16 cellular contexts compared by ENCODE assay signal in the genomic region with DNA sequence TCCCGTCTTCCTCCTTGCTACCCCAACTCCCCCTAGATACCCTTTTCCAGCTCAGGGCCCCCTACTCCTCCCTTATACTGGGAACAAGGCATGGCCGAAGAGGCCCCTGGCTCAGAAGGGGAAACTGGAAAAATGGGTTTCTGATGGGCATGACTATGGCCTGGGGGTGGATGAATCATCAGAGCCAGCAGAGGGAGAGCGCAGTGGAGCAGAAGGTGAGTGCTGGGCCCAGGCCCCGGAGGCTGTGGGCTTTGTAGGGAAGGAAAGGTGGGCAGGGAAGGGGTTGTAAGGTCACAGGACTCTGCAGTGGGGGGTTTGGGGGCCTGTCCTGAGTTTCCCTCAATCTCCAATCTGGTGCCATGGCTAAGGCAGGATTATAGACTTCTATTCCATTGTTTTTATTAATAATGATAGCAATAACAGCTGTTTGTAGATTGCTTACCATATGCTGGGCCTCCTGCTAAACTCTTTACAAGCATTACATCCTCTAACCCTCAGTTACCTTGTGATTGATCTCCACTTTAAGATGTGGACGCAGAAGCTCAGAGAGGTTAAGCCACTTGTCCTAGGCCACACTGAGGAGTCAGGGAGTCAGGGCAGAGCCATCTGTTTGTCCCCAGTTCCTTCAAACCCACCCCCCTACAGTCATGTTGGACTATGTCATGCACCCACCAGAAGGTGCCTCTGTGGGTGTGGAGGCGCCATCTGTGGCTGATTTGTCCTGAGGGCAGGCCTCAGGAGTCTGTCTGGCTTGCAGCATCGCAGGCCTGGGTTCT. TPM values are rescaled to one million over a fixed set of nuclear protein-coding genes. Genes with fewer than 3 reads are reported as not detected.
DNase-seq lines count a peak whose midpoint lies in the region; ATAC-seq, FAIRE-seq and TF ChIP-seq lines count a peak whose summit lies in the region.
"Had no signal": no experiment of that assay in that cellular context is flagged by ENCODE, and none has a peak within 500 bp of the region (broad histone marks: within the 10 kb centered on the region; RNA-seq: fewer than 3 reads in every experiment).

No MANE protein-coding gene starts in this region.

- ATAC-seq in esophagus mucosa (peak; percentile 67), GM18511 (IDR thresholded peaks at IDR 0.05; ENCODE audit: unreplicated experiment) (no peak), HG02798 (IDR thresholded peaks at IDR 0.05; ENCODE audit: poor library complexity, unreplicated experiment) (no peak)
- ATAC-seq in activated CD4-positive, alpha-beta T cell treated with anti-CD3 and anti-CD28 coated beads for 36 hours = no peak
- ATAC-seq: activated CD8-positive, alpha-beta T cell treated with anti-CD3 and anti-CD28 coated beads, Interleukin-2, amount 10 ng/mL, durations not matched to agents 7 days and 5 days; CD8-positive, alpha-beta T cell had no signal

- peak; percentile 53 for DNase-seq in H54 (ENCODE audit: insufficient read length, low spot score)
- DNase-seq in RPMI7951 (ENCODE audit: low read depth) = peak; percentile 89
- DNase-seq in prostate gland (ENCODE audit: low spot score) = peak; percentile 15
- DNase-seq in activated CD4-positive, alpha-beta T cell treated with anti-CD3 and anti-CD28 coated beads for 36 hours = no peak
- no peak for DNase-seq in activated CD8-positive, alpha-beta memory T cell treated with anti-CD3 and anti-CD28 coated beads, Interleukin-2, amount 50 U/mL, for 48 hours
- DNase-seq: activated CD8-positive, alpha-beta T cell treated with anti-CD3 and anti-CD28 coated beads, Interleukin-2, amount 10 ng/mL, durations not matched to agents 7 days and 5 days; CD8-positive, alpha-beta T cell; NCI-H1417; sigmoid colon; T-helper 2 cell had no signal

- peaks cover 9% of the 10 kb centered on the region for H3K27me3 Mint-ChIP-seq in activated CD4-positive, alpha-beta T cell treated with anti-CD3 and anti-CD28 coated beads for 36 hours

- CTCF ChIA-PET in activated CD4-positive, alpha-beta T cell treated with anti-CD3 and anti-CD28 coated beads for 36 hours (lab: Charles Lee) = no interaction called here

- H3K36me3 ChIP-seq in prostate gland = no peaks in the 10 kb centered on the region
- H3K36me3 ChIP-seq: sigmoid colon had no signal

- H3K4me1 Mint-ChIP-seq in activated CD4-positive, alpha-beta T cell treated with anti-CD3 and anti-CD28 coated beads for 36 hours = no peaks in the 10 kb centered on the region

- no peaks in the 10 kb centered on the region for H3K4me1 ChIP-seq in prostate gland (replicated peaks)
- H3K4me1 ChIP-seq: sigmoid colon had no signal

- H3K27me3 ChIP-seq in prostate gland (replicated peaks; ENCODE audit: insufficient read depth) = no peaks in the 10 kb centered on the region
- H3K27me3 ChIP-seq: sigmoid colon had no signal

- TF ChIP-seq CTCF in prostate gland (IDR thresholded peaks at IDR 0.05) = peak in 1 of 4 experiments; percentile 19

- H3K9me3 ChIP-seq in prostate gland = no peaks in the 10 kb centered on the region
- H3K9me3 ChIP-seq: sigmoid colon had no signal

- peaks cover 5% of the 10 kb centered on the region for H3K36me3 Mint-ChIP-seq in activated CD4-positive, alpha-beta T cell treated with anti-CD3 and anti-CD28 coated beads for 36 hours (ENCODE audit: low read depth)

- no peak overlapping the region for H3K4me3 ChIP-seq in prostate gland
- H3K4me3 ChIP-seq: sigmoid colon had no signal

- H3K27ac ChIP-seq in prostate gland = no peak overlapping the region
- H3K27ac ChIP-seq: HL-60, sigmoid colon had no signal

- POLR2A ChIA-PET in activated CD4-positive, alpha-beta T cell treated with anti-CD3 and anti-CD28 coated beads for 36 hours (lab: Charles Lee) = no interaction called here

- H3K4me3 Mint-ChIP-seq in activated CD4-positive, alpha-beta T cell treated with anti-CD3 and anti-CD28 coated beads for 36 hours = no peak overlapping the region
- H3K4me3 Mint-ChIP-seq: activated CD8-positive, alpha-beta T cell treated with anti-CD3 and anti-CD28 coated beads, Interleukin-2, amount 10 ng/mL, durations not matched to agents 7 days and 5 days; activated naive CD8-positive, alpha-beta T cell; CD8-positive, alpha-beta T cell had no signal

- WGBS in prostate gland = 82% methylated on average over 7 of the region's 7 CpGs

- TF ChIP-seq POLR2A in H54 (IDR thresholded peaks at IDR 0.05; ENCODE audit: low read depth, low read length) (no peak), prostate gland (IDR thresholded peaks at IDR 0.05) (no peak)

- H3K9me3 Mint-ChIP-seq in activated CD4-positive, alpha-beta T cell treated with anti-CD3 and anti-CD28 coated beads for 36 hours (ENCODE audit: low read depth) = peaks cover 16% of the 10 kb centered on the region

- intact Hi-C loops in prostate gland (cut with DNase I) = loop anchor here (5.0 to 10.0 kb wide), 3 partner anchors 75 to 255 kb away; partner anchors contain the start of gene ZSCAN20
- intact Hi-C loops in activated CD4-positive, alpha-beta T cell treated with anti-CD3 and anti-CD28 coated beads for 36 hours (cut with DNase I, micrococcal nuclease) = no loop called here

- no peak overlapping the region for H3K27ac Mint-ChIP-seq in activated CD4-positive, alpha-beta T cell treated with anti-CD3 and anti-CD28 coated beads for 36 hours
- H3K27ac Mint-ChIP-seq: activated CD8-positive, alpha-beta T cell treated with anti-CD3 and anti-CD28 coated beads, Interleukin-2, amount 10 ng/mL, durations not matched to agents 7 days and 5 days; activated naive CD8-positive, alpha-beta T cell; CD8-positive, alpha-beta T cell had no signal

- peak; percentile 45 for FAIRE-seq in H54 (lab: Jason Lieb, UNC)
- FAIRE-seq: GM12892 had no signal

RNA-seq across cellular contexts. Expression of gene ZNF362, which starts 36.2 kb away (rescaled TPM):
- total RNA-seq in RPMI7951 (2014; rRNA removed; shearing (Covaris generic)) = 6.6 and 8.9 TPM in 2 replicates
- 14.0 TPM for total RNA-seq in esophagus mucosa
- total RNA-seq in prostate gland = 10 to 100 TPM; 45.0 to 52.0 TPM
- total RNA-seq in activated CD4-positive, alpha-beta T cell treated with anti-CD3 and anti-CD28 coated beads for 36 hours = 10 to 100 TPM; 10.2 to 11.7 TPM

RNA-seq across cellular contexts. Expression of gene TRIM62, which starts 38.2 kb away (rescaled TPM):
- total RNA-seq in RPMI7951 (2014; rRNA removed; shearing (Covaris generic)) = 5.6 and 6.2 TPM in 2 replicates
- 3.9 TPM for total RNA-seq in esophagus mucosa
- 10 to 100 TPM; 13.3 to 18.1 TPM for total RNA-seq in prostate gland
- total RNA-seq in activated CD4-positive, alpha-beta T cell treated with anti-CD3 and anti-CD28 coated beads for 36 hours = 1 to 10 TPM; 3.6 to 3.7 TPM

Comparison
In these comparisons a context has a peak if more than half of its experiments do, and no peak if none do; other contexts are left out.
1. DNase-seq: peak in H54 (single experiment), RPMI7951 (single experiment) and prostate gland (single experiment); none in activated CD4-positive, alpha-beta T cell treated with anti-CD3 and anti-CD28 coated beads for 36 hours (single experiment) and activated CD8-positive, alpha-beta memory T cell treated with anti-CD3 and anti-CD28 coated beads, Interleukin-2, amount 50 U/mL, for 48 hours (single experiment).